27 cellular contexts compared by ENCODE assay signal in the genomic region with DNA sequence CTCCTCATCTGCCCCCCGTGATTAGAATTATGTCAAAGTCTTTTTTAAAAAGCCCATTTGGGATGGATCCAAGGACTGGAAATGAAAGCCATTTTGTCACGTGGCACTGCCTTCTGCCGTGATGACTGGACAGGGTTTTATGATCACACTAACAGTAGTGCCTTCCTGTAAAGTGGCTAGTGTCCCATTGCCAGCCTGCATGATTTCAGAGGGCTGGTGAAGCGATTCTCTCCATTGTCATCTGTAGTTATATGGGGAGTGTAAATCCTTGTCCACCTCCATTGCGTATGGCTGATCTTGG. TPM values are rescaled to one million over a fixed set of nuclear protein-coding genes. Genes with fewer than 3 reads are reported as not detected.
DNase-seq lines count a peak whose midpoint lies in the region; ATAC-seq, FAIRE-seq and TF ChIP-seq lines count a peak whose summit lies in the region.
"Had no signal": no experiment of that assay in that cellular context is flagged by ENCODE, and none has a peak within 500 bp of the region (broad histone marks: within the 10 kb centered on the region; RNA-seq: fewer than 3 reads in every experiment).

No MANE protein-coding gene starts in this region.

- H3K9me2 ChIP-seq in DOHH2 (replicated peaks; ENCODE audit: control insufficient read depth, low read length) (no peaks in the 10 kb centered on the region), OCI-LY7 (ENCODE audit: insufficient read depth, low read length) (no peaks in the 10 kb centered on the region)

- TF ChIP-seq POLR2A in A549 (IDR thresholded peaks at IDR 0.05; ENCODE audit: low read length): no peak

- H4K20me1 ChIP-seq in DOHH2 (ENCODE audit: control insufficient read depth, insufficient read depth, low read depth, low read length): no peaks in the 10 kb centered on the region
- no peaks in the 10 kb centered on the region for H4K20me1 ChIP-seq in OCI-LY7 (ENCODE audit: insufficient read depth, low read length)

- H3K36me3 ChIP-seq in DOHH2 (ENCODE audit: control insufficient read depth, low read length): peaks cover 36% of the 10 kb centered on the region
- peaks cover 11% of the 10 kb centered on the region for H3K36me3 ChIP-seq in OCI-LY7 (ENCODE audit: insufficient read depth, low read length)
- H3K36me3 ChIP-seq: esophagus squamous epithelium, neural progenitor cell, SJCRH30 had no signal

- peak overlapping the region; percentile 77 for H3K27ac Mint-ChIP-seq in glutamatergic neuron (ENCODE audit: unreplicated experiment)
- no peak overlapping the region for H3K27ac Mint-ChIP-seq in activated naive CD8-positive, alpha-beta T cell treated with anti-CD3 and anti-CD28 coated beads for 36 hours
- H3K27ac Mint-ChIP-seq: activated CD8-positive, alpha-beta T cell treated with anti-CD3 and anti-CD28 coated beads, Interleukin-2, amount 10 ng/mL, durations not matched to agents 7 days and 5 days; activated naive CD8-positive, alpha-beta T cell treated with anti-CD3 and anti-CD28 coated beads, Interleukin-2, amount 10 ng/mL, durations not matched to agents 7 days and 5 days; activated T-helper 2 cell treated with anti-CD3 and anti-CD28 coated beads, Interferon-gamma antibody, Interleukin-2, Interleukin-4, amounts not matched to agents 10 μg/mL and 5 μg/mL and 100 μg/mL, durations not matched to agents 14 hours and 24 hours and 36 hours; neural progenitor cell had no signal

- POLR2A ChIA-PET in A549 (lab: Yijun Ruan, JAX): interaction anchor here (0.6 kb wide), 1 partner anchor 106 kb away, joined by 5 read pairs; no protein-coding TSS in a partner anchor
- POLR2A ChIA-PET in OCI-LY7 (lab: Charles Lee): no interaction called here

- H3K4me1 ChIP-seq in A549 (no peaks in the 10 kb centered on the region), DOHH2 (ENCODE audit: control insufficient read depth, low read length) (peaks cover 56% of the 10 kb centered on the region), OCI-LY7 (ENCODE audit: insufficient read depth, low read length, poor library complexity, severe bottlenecking) (peaks cover 11% of the 10 kb centered on the region)
- H3K4me1 ChIP-seq: esophagus squamous epithelium, SJCRH30 had no signal

- ATAC-seq in A549: peak; percentile 26 to 51; a peak in 3 of 6 replicates
- ATAC-seq: activated CD8-positive, alpha-beta T cell treated with anti-CD3 and anti-CD28 coated beads, Interleukin-2, amount 10 ng/mL, durations not matched to agents 7 days and 5 days; sciatic nerve had no signal

- peaks cover 19% of the 10 kb centered on the region for H3F3A ChIP-seq in DOHH2 (ENCODE audit: control insufficient read depth, insufficient read depth)

- no peak for DNase-seq in A549 (ENCODE audit: low read depth in 1 of 2, low spot score in 1 of 2)
- no peak for DNase-seq in OCI-LY7 (ENCODE audit: low spot score)
- DNase-seq in glutamatergic neuron: no peak
- DNase-seq in activated naive CD4-positive, alpha-beta T cell treated with anti-CD3 and anti-CD28 coated beads, Interleukin-2, amount 50 U/mL, for 16 hours: no peak
- DNase-seq in HCEC 1CT: no peak
- DNase-seq in activated naive CD8-positive, alpha-beta T cell treated with anti-CD3 and anti-CD28 coated beads for 36 hours: no peak
- no peak for DNase-seq in NOMO-1 (lab: John Stamatoyannopoulos, UW; ENCODE audit: unreplicated experiment in 2 of 2)
- DNase-seq: activated CD8-positive, alpha-beta T cell treated with anti-CD3 and anti-CD28 coated beads, Interleukin-2, amount 10 ng/mL, durations not matched to agents 7 days and 5 days; activated naive CD8-positive, alpha-beta T cell treated with anti-CD3 and anti-CD28 coated beads, Interleukin-2, amount 10 ng/mL, durations not matched to agents 7 days and 5 days; CD4-positive, CD25-positive, alpha-beta regulatory T cell; esophagus squamous epithelium; left cardiac atrium; NCI-H2029 treated with DMSO at 0.1 percent for 48 hours; stimulated activated CD4-positive, alpha-beta T cell treated with anti-CD3 and anti-CD28 coated beads, Interleukin-12 subunit alpha, Interleukin-12 subunit beta, amount 100 ng/mL, for 4 hours; stimulated activated CD4-positive, alpha-beta T cell treated with anti-CD3 and anti-CD28 coated beads, Interleukin-4, amount 100 ng/mL, for 1 hour; T-helper 1 cell had no signal

- TF ChIP-seq CTCF in A549 (IDR thresholded peaks at IDR 0.05) (no peak; the same call in 2 of the 3 replicates), DOHH2 (IDR thresholded peaks at IDR 0.05; ENCODE audit: low read depth, low read length, poor library complexity, severe bottlenecking) (no peak), OCI-LY7 (conservative IDR thresholded peaks at IDR 0.05; ENCODE audit: low read length) (peak; percentile 55; the same call in 1 of the 2 replicates), glutamatergic neuron (IDR thresholded peaks at IDR 0.05; ENCODE audit: partially characterized antibody, unreplicated experiment) (peak; percentile 7)

- H3K4me3 ChIP-seq in A549 (no peak overlapping the region), DOHH2 (ENCODE audit: low read length) (peak overlapping the region; percentile 28; the same call in 1 of the 2 replicates), OCI-LY7 (ENCODE audit: low read depth, low read length, poor library complexity, severe bottlenecking) (no peak overlapping the region)
- H3K4me3 ChIP-seq: esophagus squamous epithelium, GM23248, hepatocyte, neural progenitor cell, SJCRH30 had no signal

- peaks cover 4% of the 10 kb centered on the region for H3K4me1 Mint-ChIP-seq in glutamatergic neuron (ENCODE audit: low read depth, unreplicated experiment)
- H3K4me1 Mint-ChIP-seq in activated naive CD8-positive, alpha-beta T cell treated with anti-CD3 and anti-CD28 coated beads for 36 hours: no peaks in the 10 kb centered on the region
- H3K4me1 Mint-ChIP-seq: activated naive CD8-positive, alpha-beta T cell treated with anti-CD3 and anti-CD28 coated beads, Interleukin-2, amount 10 ng/mL, durations not matched to agents 7 days and 5 days; CD4-positive, CD25-positive, alpha-beta regulatory T cell; neural progenitor cell had no signal

- no peaks in the 10 kb centered on the region for H3K27me3 Mint-ChIP-seq in glutamatergic neuron (ENCODE audit: unreplicated experiment)
- no peaks in the 10 kb centered on the region for H3K27me3 Mint-ChIP-seq in activated naive CD8-positive, alpha-beta T cell treated with anti-CD3 and anti-CD28 coated beads for 36 hours
- H3K27me3 Mint-ChIP-seq: activated naive CD8-positive, alpha-beta T cell treated with anti-CD3 and anti-CD28 coated beads, Interleukin-2, amount 10 ng/mL, durations not matched to agents 7 days and 5 days; memory B cell had no signal

- no peaks in the 10 kb centered on the region for H3K27me3 ChIP-seq in DOHH2 (ENCODE audit: control insufficient read depth, low read length)
- H3K27me3 ChIP-seq: hepatocyte, neural progenitor cell, SJCRH30 had no signal

- BruUV-seq in OCI-LY7 (replicated peaks; lab: Mats Ljungman, UMichigan): no TSS peak

- no peak overlapping the region for H3K4me3 Mint-ChIP-seq in glutamatergic neuron (ENCODE audit: unreplicated experiment)
- no peak overlapping the region for H3K4me3 Mint-ChIP-seq in activated naive CD8-positive, alpha-beta T cell treated with anti-CD3 and anti-CD28 coated beads for 36 hours
- H3K4me3 Mint-ChIP-seq: activated CD8-positive, alpha-beta T cell treated with anti-CD3 and anti-CD28 coated beads, Interleukin-2, amount 10 ng/mL, durations not matched to agents 7 days and 5 days; activated naive CD8-positive, alpha-beta T cell treated with anti-CD3 and anti-CD28 coated beads, Interleukin-2, amount 10 ng/mL, durations not matched to agents 7 days and 5 days; CD4-positive, CD25-positive, alpha-beta regulatory T cell; memory B cell had no signal

- H2AFZ ChIP-seq in OCI-LY7 (ENCODE audit: low read length): peak overlapping the region; percentile 21; the same call in 1 of the 2 replicates
- H2AFZ ChIP-seq: GM23248, hepatocyte had no signal

- no peak for TF ChIP-seq EP300 in A549 (IDR thresholded peaks at IDR 0.05)

- H3K4me2 ChIP-seq in A549 (no peak overlapping the region), DOHH2 (ENCODE audit: low read length) (peak overlapping the region; percentile 49), OCI-LY7 (ENCODE audit: low read length) (peak overlapping the region; percentile 27; the same call in 1 of the 2 replicates)
- H3K4me2 ChIP-seq: hepatocyte, neural progenitor cell had no signal

- H3K27ac ChIP-seq in A549: no peak overlapping the region
- H3K27ac ChIP-seq in DOHH2 (ENCODE audit: low read depth, low read length): peak overlapping the region; percentile 26; the same call in 1 of the 2 replicates
- H3K27ac ChIP-seq in OCI-LY7 (ENCODE audit: low read depth, low read length, poor library complexity, severe bottlenecking): no peak overlapping the region
- H3K27ac ChIP-seq: esophagus squamous epithelium, GM23248, hepatocyte, neural progenitor cell, SJCRH30 had no signal

- no peak for FAIRE-seq in A549 (lab: Jason Lieb, UNC)
- FAIRE-seq: astrocyte, frontal cortex, TTC549 had no signal

- H3K9me3 Mint-ChIP-seq in glutamatergic neuron (ENCODE audit: unreplicated experiment): peaks cover 5% of the 10 kb centered on the region
- no peaks in the 10 kb centered on the region for H3K9me3 Mint-ChIP-seq in activated naive CD8-positive, alpha-beta T cell treated with anti-CD3 and anti-CD28 coated beads for 36 hours
- H3K9me3 Mint-ChIP-seq: activated naive CD8-positive, alpha-beta T cell treated with anti-CD3 and anti-CD28 coated beads, Interleukin-2, amount 10 ng/mL, durations not matched to agents 7 days and 5 days; activated T-helper 2 cell treated with anti-CD3 and anti-CD28 coated beads, Interferon-gamma antibody, Interleukin-2, Interleukin-4, amounts not matched to agents 10 μg/mL and 5 μg/mL and 100 μg/mL, durations not matched to agents 14 hours and 24 hours and 36 hours; memory B cell had no signal

- WGBS in A549 (ENCODE audit: missing lambda C conversion rate): 74% methylated on average over 5 of the region's 5 CpGs

- CTCF ChIA-PET in A549 (lab: Yijun Ruan, JAX): no interaction called here
- CTCF ChIA-PET in OCI-LY7 (lab: Charles Lee; ENCODE audit: unreplicated experiment): no interaction called here

- H3K79me2 ChIP-seq in DOHH2 (ENCODE audit: control insufficient read depth, low read length): no peaks in the 10 kb centered on the region
- no peaks in the 10 kb centered on the region for H3K79me2 ChIP-seq in OCI-LY7 (ENCODE audit: insufficient read depth, low read depth, low read length)
- H3K79me2 ChIP-seq: hepatocyte had no signal

- no peak for TF ChIP-seq RAD21 in A549 (conservative IDR thresholded peaks at IDR 0.05 in 1 of 2, IDR thresholded peaks at IDR 0.05 in 1 of 2)

- H3K36me3 Mint-ChIP-seq in glutamatergic neuron (ENCODE audit: unreplicated experiment): no peaks in the 10 kb centered on the region
- no peaks in the 10 kb centered on the region for H3K36me3 Mint-ChIP-seq in activated naive CD8-positive, alpha-beta T cell treated with anti-CD3 and anti-CD28 coated beads for 36 hours
- H3K36me3 Mint-ChIP-seq: activated naive CD8-positive, alpha-beta T cell treated with anti-CD3 and anti-CD28 coated beads, Interleukin-2, amount 10 ng/mL, durations not matched to agents 7 days and 5 days; CD4-positive, CD25-positive, alpha-beta regulatory T cell; memory B cell; neural progenitor cell had no signal

- 0 out of 3 replicates have a peak, but pooled peaks cover 4% of the 10 kb centered on the region for H3K9me3 ChIP-seq in A549
- H3K9me3 ChIP-seq in DOHH2 (ENCODE audit: control insufficient read depth, insufficient read depth, low read length): 0 out of 2 replicates have a peak, but pooled peaks cover 3% of the 10 kb centered on the region
- H3K9me3 ChIP-seq in OCI-LY7 (ENCODE audit: low read length): peaks cover 14% of the 10 kb centered on the region
- H3K9me3 ChIP-seq: esophagus squamous epithelium, SJCRH30 had no signal

- intact Hi-C loops in OCI-LY7 (cut with micrococcal nuclease; ENCODE audit: unreplicated experiment): no loop called here

RNA-seq across cellular contexts. Expression of a gene that starts 37.6 kb away (rescaled TPM):
- 1.4 and 1.7 TPM in 2 replicates for polyA plus RNA-seq in A549 (2011; rRNA removed)
- polyA plus RNA-seq in A549 (2012; cell fraction: cytosol; rRNA removed): 0.81 and 1.0 TPM in 2 replicates
- polyA plus RNA-seq in A549 (2012; cell fraction: nucleus; rRNA removed): 1.3 and 2.1 TPM in 2 replicates
- 0.66 to 1.2 TPM (median 0.94 TPM) in 3 replicates for polyA plus RNA-seq in A549 (2017; fragmentation: RNase III; extraction: RNeasy Plus Mini Kit Qiagen cat#74134 plus additional on column Dnase treatment)
- polyA minus RNA-seq in A549 (2011; rRNA and poly(A)+ RNA removed): 3.4 and 5.7 TPM in 2 replicates
- total RNA-seq in OCI-LY7 (2014; rRNA removed; shearing (Covaris generic)): 4.1 and 6.6 TPM in 2 replicates
- 4.7 and 4.8 TPM in 2 replicates for total RNA-seq in OCI-LY7 (2022)
- 2.8 TPM for total RNA-seq in glutamatergic neuron (ENCODE audit: unreplicated experiment)
- 1 to 10 TPM; 1.3 to 1.8 TPM for total RNA-seq in activated naive CD8-positive, alpha-beta T cell treated with anti-CD3 and anti-CD28 coated beads for 36 hours

Comparison
In these comparisons a context has a peak if more than half of its experiments do, and no peak if none do; other contexts are left out.
1. CTCF ChIP-seq: peak in OCI-LY7 (single experiment) and glutamatergic neuron (single experiment); none in A549 (single experiment) and DOHH2 (single experiment).